In genomic region chr7:143884978-143885559, GRCh38 we compare ENCODE assay signal across 9 cellular contexts. TPM values are rescaled to one million over a fixed set of nuclear protein-coding genes. Genes with fewer than 3 reads are reported as not detected.
DNase-seq lines count a peak whose midpoint lies in the region; ATAC-seq and TF ChIP-seq lines count a peak whose summit lies in the region.
"Had no signal": no experiment of that assay in that cellular context is flagged by ENCODE, and none has a peak within 500 bp of the region (broad histone marks: within the 10 kb centered on the region; RNA-seq: fewer than 3 reads in every experiment).

No MANE protein-coding gene starts in this region.

- H3K4me3 ChIP-seq in neural cell (ENCODE audit: low read length): peak overlapping the region; percentile 88

- no peak overlapping the region for H3K27ac Mint-ChIP-seq in activated B cell treated with CpG ODN at 0.5 μM for 24 hours
- H3K27ac Mint-ChIP-seq: IgD-negative memory B cell had no signal

- DNase-seq in C1 segment of cervical spinal cord (lab: John Stamatoyannopoulos, UW): peak in 13 of 14 donors; percentile 31 to 85 (median 71)
- peak; percentile 35 for DNase-seq in GM19240 (ENCODE audit: insufficient read length, low spot score)
- DNase-seq in activated B cell treated with CpG ODN at 0.5 μM for 24 hours: no peak
- DNase-seq in fibroblast of the conjunctiva (ENCODE audit: low read depth): peak; percentile 67
- no peak for DNase-seq in NCI-H2196 (lab: John Stamatoyannopoulos, UW; ENCODE audit: unreplicated experiment)
- DNase-seq in AML-193 (lab: John Stamatoyannopoulos, UW): no peak

- peak overlapping the region; percentile 98 for H3K27ac ChIP-seq in neural cell (ENCODE audit: low read length)

- H3K4me3 Mint-ChIP-seq in activated B cell treated with CpG ODN at 0.5 μM for 24 hours: peak overlapping the region; percentile 52

- no peaks in the 10 kb centered on the region for H4K20me1 ChIP-seq in neural cell (ENCODE audit: insufficient read depth)

- CTCF ChIA-PET in activated B cell treated with CpG ODN at 0.5 μM for 24 hours (lab: Charles Lee): no interaction called here

- POLR2A ChIA-PET in activated B cell treated with CpG ODN at 0.5 μM for 24 hours (lab: Charles Lee): interaction anchor here (0.7 kb wide), 1 partner anchor 927 kb away, joined by 3 read pairs; no protein-coding TSS in a partner anchor

- H3K36me3 Mint-ChIP-seq in activated B cell treated with CpG ODN at 0.5 μM for 24 hours (ENCODE audit: low read depth): peaks cover 6% of the 10 kb centered on the region

- H3K27me3 Mint-ChIP-seq in activated B cell treated with CpG ODN at 0.5 μM for 24 hours: peaks cover 30% of the 10 kb centered on the region

- H3K27me3 ChIP-seq in neural cell (ENCODE audit: insufficient read depth, low read depth, low read length): no peaks in the 10 kb centered on the region

- H3K4me1 Mint-ChIP-seq in activated B cell treated with CpG ODN at 0.5 μM for 24 hours: peaks cover 33% of the 10 kb centered on the region

- H3K9me2 ChIP-seq in neural cell (ENCODE audit: insufficient read depth, low read length): no peaks in the 10 kb centered on the region

- H3K9me3 Mint-ChIP-seq in activated B cell treated with CpG ODN at 0.5 μM for 24 hours: peaks cover 6% of the 10 kb centered on the region

- TF ChIP-seq RAD21 in neural cell (conservative IDR thresholded peaks at IDR 0.05): peak; percentile 29

- H3K9me3 ChIP-seq in neural cell (ENCODE audit: low read length): no peaks in the 10 kb centered on the region

- H2AFZ ChIP-seq in neural cell (ENCODE audit: low read depth, low read length): peak overlapping the region; percentile 89

- peaks cover 8% of the 10 kb centered on the region for H3F3A ChIP-seq in neural cell (ENCODE audit: insufficient read depth, low read length, poor library complexity, severe bottlenecking)

- peak overlapping the region; percentile 94 for H3K9ac ChIP-seq in neural cell (ENCODE audit: low read length)

- H3K36me3 ChIP-seq in neural cell (ENCODE audit: insufficient read depth, low read length): no peaks in the 10 kb centered on the region

- H3K4me2 ChIP-seq in neural cell (ENCODE audit: low read length): peak overlapping the region; percentile 86

- intact Hi-C loops in activated B cell treated with CpG ODN at 0.5 μM for 24 hours (cut with micrococcal nuclease): no loop called here

- TF ChIP-seq CTCF in activated B cell treated with CpG ODN at 0.5 μM for 24 hours (IDR thresholded peaks at IDR 0.05): no peak
- peak; percentile 32 for TF ChIP-seq CTCF in neural cell (IDR thresholded peaks at IDR 0.05; ENCODE audit: poor library complexity, severe bottlenecking)

- ATAC-seq in HG03139 (IDR thresholded peaks at IDR 0.05; ENCODE audit: unreplicated experiment): peak; percentile 79
- peak; percentile 25 for ATAC-seq in activated B cell treated with CpG ODN at 0.5 μM for 24 hours (ENCODE audit: low read depth)

- peak; percentile 60 for TF ChIP-seq EP300 in neural cell (conservative IDR thresholded peaks at IDR 0.05; ENCODE audit: poor library complexity, severe bottlenecking)

- H3K79me2 ChIP-seq in neural cell (replicated peaks; ENCODE audit: insufficient read depth, low read length): peaks cover 44% of the 10 kb centered on the region

TF ChIP-seq in neural cell, 6 proteins besides CTCF, POLR2A, EP300 and RAD21:
- TF ChIP-seq EZH2 (IDR thresholded peaks at IDR 0.05; ENCODE audit: borderline replicate concordance, insufficient read depth, low read length, poor library complexity, severe bottlenecking) (no peak), POLR2AphosphoS5 (IDR thresholded peaks at IDR 0.05) (peak; percentile 96), REST (IDR thresholded peaks at IDR 0.05; ENCODE audit: borderline replicate concordance) (peak; percentile 81), MXI1 (conservative IDR thresholded peaks at IDR 0.05; ENCODE audit: poor library complexity, severe bottlenecking) (peak; percentile 42), SMC3 (conservative IDR thresholded peaks at IDR 0.05; ENCODE audit: poor library complexity) (peak; percentile 46), TAF1 (IDR thresholded peaks at IDR 0.05; ENCODE audit: low read depth) (peak; percentile 89)

RNA-seq across cellular contexts. Expression of gene TCAF1, which starts 16.9 kb away (rescaled TPM):
- total RNA-seq in activated B cell treated with CpG ODN at 0.5 μM for 24 hours: 12.0 and 13.4 TPM in 2 replicates
- 172 and 182 TPM in 2 replicates for polyA plus RNA-seq in neural cell
- polyA minus RNA-seq in neural cell: 316 and 346 TPM in 2 replicates

RNA-seq across cellular contexts. Expression of gene OR2F2, which starts 50.0 kb away (rescaled TPM):
- not detected in 2 replicates for total RNA-seq in activated B cell treated with CpG ODN at 0.5 μM for 24 hours
- polyA plus RNA-seq in neural cell: not detected in 2 replicates
- not detected in 2 replicates for polyA minus RNA-seq in neural cell
- polyA plus RNA-seq: IgD-negative memory B cell had no signal

Comparison
In these comparisons a context has a peak if more than half of its experiments do, and no peak if none do; other contexts are left out.
1. DNase-seq: peak in C1 segment of cervical spinal cord (13 of 14), GM19240 (single experiment) and fibroblast of the conjunctiva (single experiment); none in activated B cell treated with CpG ODN at 0.5 μM for 24 hours (single experiment), NCI-H2196 (single experiment) and AML-193 (0 of 2).